In the genomic region with DNA sequence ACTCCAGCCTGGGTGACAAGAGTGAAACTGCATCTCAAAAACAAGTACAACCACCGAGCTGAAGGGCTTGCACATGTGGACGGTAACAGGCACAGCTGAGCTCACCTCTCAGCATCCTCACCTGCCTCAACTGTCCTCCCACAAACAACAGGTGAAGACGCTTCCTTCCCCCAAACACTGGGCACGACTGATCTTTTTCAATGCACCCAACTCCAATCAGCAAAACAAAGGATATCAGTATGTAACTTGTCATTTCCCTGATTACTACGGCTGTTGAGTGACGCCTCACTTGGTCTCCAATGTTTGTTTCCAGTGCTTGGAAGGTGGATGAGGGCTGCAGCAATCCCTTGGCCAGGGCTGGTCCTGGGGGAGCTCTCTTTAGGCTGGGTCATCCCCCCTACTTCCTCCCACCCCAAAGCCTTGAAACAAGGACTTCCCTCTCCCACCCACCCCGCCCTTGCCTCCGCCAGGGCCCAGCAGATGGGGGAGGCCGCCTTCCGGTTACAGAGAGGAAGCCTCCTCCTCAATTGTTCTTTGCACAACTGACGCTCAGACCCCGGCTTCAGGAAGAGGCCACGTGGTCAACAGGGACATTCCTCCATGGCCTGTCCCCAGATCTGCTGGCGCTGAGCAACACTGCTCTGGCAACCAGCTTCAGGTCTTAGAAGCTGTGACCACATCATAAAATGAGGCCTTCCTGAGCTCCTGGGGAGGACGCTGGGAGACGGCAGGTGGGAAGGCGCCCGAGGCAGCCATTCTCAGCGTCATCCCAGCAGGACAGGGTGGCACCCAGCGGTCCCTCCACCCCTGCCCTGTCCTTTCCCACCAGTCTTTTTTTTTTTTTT, we compare ENCODE assay signal across 10 cellular contexts. TPM values are rescaled to one million over a fixed set of nuclear protein-coding genes. Genes with fewer than 3 reads are reported as not detected.
DNase-seq lines count a peak whose midpoint lies in the region; ATAC-seq, FAIRE-seq and TF ChIP-seq lines count a peak whose summit lies in the region.
"Had no signal": no experiment of that assay in that cellular context is flagged by ENCODE, and none has a peak within 500 bp of the region (broad histone marks: within the 10 kb centered on the region; RNA-seq: fewer than 3 reads in every experiment).

No MANE protein-coding gene starts in this region.

- peaks cover 10% of the 10 kb centered on the region for H3K27me3 Mint-ChIP-seq in CD4-positive, CD25-positive, alpha-beta regulatory T cell
- no peaks in the 10 kb centered on the region for H3K27me3 Mint-ChIP-seq in central memory CD8-positive, alpha-beta T cell

- peak overlapping the region; percentile 90 for H3K27ac ChIP-seq in CD4-positive, CD25-positive, alpha-beta regulatory T cell (ENCODE audit: insufficient read depth, low read length, poor library complexity, severe bottlenecking)
- H3K27ac ChIP-seq in mucosa of rectum (ENCODE audit: low read depth in 2 of 2, low read length in 2 of 2) (peak overlapping the region; percentile 65 to 83), smooth muscle cell (ENCODE audit: low read depth) (no peak overlapping the region)
- H3K27ac ChIP-seq: VCaP had no signal

- H3K4me3 ChIP-seq in CD4-positive, CD25-positive, alpha-beta regulatory T cell (ENCODE audit: low read depth, low read length) = peak overlapping the region; percentile 96
- H3K4me3 ChIP-seq in mucosa of rectum (ENCODE audit: low read length in 2 of 2) (peak overlapping the region in 1 of 2 donors; percentile 53), smooth muscle cell (no peak overlapping the region)

- H3K4me2 ChIP-seq in smooth muscle cell = no peak overlapping the region

- H3K36me3 ChIP-seq in CD4-positive, CD25-positive, alpha-beta regulatory T cell (ENCODE audit: control insufficient read depth, insufficient read depth, low read length) = no peaks in the 10 kb centered on the region
- H3K36me3 ChIP-seq in mucosa of rectum (ENCODE audit: control insufficient read depth in 2 of 2, insufficient read depth in 2 of 2, low read length in 2 of 2) (no peaks in the 10 kb centered on the region), smooth muscle cell (ENCODE audit: low read depth) (no peaks in the 10 kb centered on the region)

- ATAC-seq in CD4-positive, CD25-positive, alpha-beta regulatory T cell (ENCODE audit: low read depth in 2 of 2) = peak in 1 of 2 donors; percentile 17
- peak; percentile 6 for ATAC-seq in central memory CD8-positive, alpha-beta T cell (replicated peaks; ENCODE audit: extremely low read depth, poor library complexity, severe bottlenecking)

- H3K4me1 Mint-ChIP-seq in CD4-positive, CD25-positive, alpha-beta regulatory T cell = peaks cover 10 to 67% (median 42%) of the 10 kb centered on the region in 4 donors
- peaks cover 64% of the 10 kb centered on the region for H3K4me1 Mint-ChIP-seq in central memory CD8-positive, alpha-beta T cell

- H3K27ac Mint-ChIP-seq in CD4-positive, CD25-positive, alpha-beta regulatory T cell = peak overlapping the region; percentile 98 to 100 (median 98)
- H3K27ac Mint-ChIP-seq in central memory CD8-positive, alpha-beta T cell (ENCODE audit: low read depth) = peak overlapping the region; percentile 97

- no peak overlapping the region for H2AFZ ChIP-seq in smooth muscle cell (ENCODE audit: low read depth)

- no peak for TF ChIP-seq CTCF in smooth muscle cell (IDR thresholded peaks at IDR 0.05; ENCODE audit: borderline replicate concordance, insufficient read depth, poor library complexity, severe bottlenecking)

- H3K27me3 ChIP-seq in CD4-positive, CD25-positive, alpha-beta regulatory T cell (ENCODE audit: control insufficient read depth, insufficient read depth, low read length) = no peaks in the 10 kb centered on the region
- H3K27me3 ChIP-seq in mucosa of rectum (ENCODE audit: control insufficient read depth in 2 of 2, insufficient read depth in 2 of 2, low read length in 2 of 2) (peaks cover 0 to 4% of the 10 kb centered on the region in 2 donors), smooth muscle cell (ENCODE audit: low read depth) (no peaks in the 10 kb centered on the region)

- DNase-seq in CD4-positive, CD25-positive, alpha-beta regulatory T cell = peak; percentile 42 to 82 (median 54)
- DNase-seq in NOMO-1 treated with dmso at 0.1 percent for 144 hours (lab: John Stamatoyannopoulos, UW; ENCODE audit: unreplicated experiment) = peak; percentile 49
- no peak for DNase-seq in central memory CD8-positive, alpha-beta T cell (ENCODE audit: low spot score in 2 of 2)
- no peak for DNase-seq in NCI-H187 (lab: John Stamatoyannopoulos, UW)
- no peak for DNase-seq in smooth muscle cell (lab: John Stamatoyannopoulos, UW; ENCODE audit: unreplicated experiment)
- no peak for DNase-seq in GM19239 (ENCODE audit: insufficient read length, low spot score)
- DNase-seq in RKO (ENCODE audit: low spot score) = no peak

- H3K9ac ChIP-seq in mucosa of rectum (ENCODE audit: low read depth in 1 of 2, low read length in 2 of 2) = peak overlapping the region in 1 of 2 donors; percentile 47
- no peak overlapping the region for H3K9ac ChIP-seq in smooth muscle cell (ENCODE audit: low read depth)

- peaks cover 39% of the 10 kb centered on the region for H3K36me3 Mint-ChIP-seq in CD4-positive, CD25-positive, alpha-beta regulatory T cell
- peaks cover 52% of the 10 kb centered on the region for H3K36me3 Mint-ChIP-seq in central memory CD8-positive, alpha-beta T cell (ENCODE audit: insufficient read depth)

- H3K4me3 Mint-ChIP-seq in CD4-positive, CD25-positive, alpha-beta regulatory T cell = peak overlapping the region; percentile 97 to 100 (median 100)
- peak overlapping the region; percentile 93 for H3K4me3 Mint-ChIP-seq in central memory CD8-positive, alpha-beta T cell

- H3K9me3 ChIP-seq in CD4-positive, CD25-positive, alpha-beta regulatory T cell (ENCODE audit: control insufficient read depth in 2 of 2, low read length in 2 of 2) = no peaks in the 10 kb centered on the region
- no peaks in the 10 kb centered on the region for H3K9me3 ChIP-seq in mucosa of rectum (ENCODE audit: control insufficient read depth in 2 of 2, low read length in 2 of 2)
- no peaks in the 10 kb centered on the region for H3K9me3 ChIP-seq in smooth muscle cell (replicated peaks; ENCODE audit: low read depth)

- peaks cover 10% of the 10 kb centered on the region for H4K20me1 ChIP-seq in smooth muscle cell (ENCODE audit: low read depth)

- peaks cover 77% of the 10 kb centered on the region for H3K4me1 ChIP-seq in CD4-positive, CD25-positive, alpha-beta regulatory T cell (ENCODE audit: control insufficient read depth, insufficient read depth, low read length, poor library complexity, severe bottlenecking)
- H3K4me1 ChIP-seq in mucosa of rectum (ENCODE audit: control insufficient read depth in 2 of 2, insufficient read depth in 2 of 2, low read length in 2 of 2) (peaks cover 4 to 6% of the 10 kb centered on the region in 2 donors), smooth muscle cell (ENCODE audit: low read depth) (peaks cover 13% of the 10 kb centered on the region)

- H3K9me3 Mint-ChIP-seq in CD4-positive, CD25-positive, alpha-beta regulatory T cell = peaks cover 0 to 2% (median 0%) of the 10 kb centered on the region in 7 donors
- H3K9me3 Mint-ChIP-seq in central memory CD8-positive, alpha-beta T cell = no peaks in the 10 kb centered on the region

- no peaks in the 10 kb centered on the region for H3F3A ChIP-seq in smooth muscle cell (ENCODE audit: low read depth)

- 72% methylated on average over 20 of the region's 20 CpGs for WGBS in smooth muscle cell (ENCODE audit: low lambda C conversion rate)

- FAIRE-seq in GM19239 (lab: Jason Lieb, UNC) = no peak
- FAIRE-seq: G401.6 had no signal

- peaks cover 13% of the 10 kb centered on the region for H3K79me2 ChIP-seq in smooth muscle cell (ENCODE audit: low read depth)

RNA-seq across cellular contexts. Expression of a gene that starts 5.9 kb away (rescaled TPM):
- total RNA-seq in CD4-positive, CD25-positive, alpha-beta regulatory T cell = 95.6 TPM
- polyA plus RNA-seq in CD4-positive, CD25-positive, alpha-beta regulatory T cell = 10 to 100 TPM; 16.6 to 23.0 (median 17.7) TPM
- total RNA-seq in smooth muscle cell = 3.6 and 5.5 TPM in 2 replicates
- 3.3 and 4.2 TPM in 2 replicates for polyA plus RNA-seq in smooth muscle cell

RNA-seq across cellular contexts. Expression of a gene that starts 19.1 kb away (rescaled TPM):
- not detected for total RNA-seq in CD4-positive, CD25-positive, alpha-beta regulatory T cell
- not detected for polyA plus RNA-seq in CD4-positive, CD25-positive, alpha-beta regulatory T cell
- total RNA-seq in smooth muscle cell = 0.94 and 4.2 TPM in 2 replicates
- 0.70 and 3.3 TPM in 2 replicates for polyA plus RNA-seq in smooth muscle cell

Comparison
In these comparisons a context has a peak if more than half of its experiments do, and no peak if none do; other contexts are left out.
1. DNase-seq: peak in CD4-positive, CD25-positive, alpha-beta regulatory T cell (3 of 3) and NOMO-1 treated with dmso at 0.1 percent for 144 hours (single experiment); none in central memory CD8-positive, alpha-beta T cell (0 of 2), NCI-H187 (0 of 2), smooth muscle cell (single experiment), GM19239 (single experiment) and RKO (single experiment).
2. RNA of a gene that starts 5.9 kb away (total RNA-seq): 95.6 TPM in CD4-positive, CD25-positive, alpha-beta regulatory T cell (single experiment); 3.6 to 5.5 TPM in smooth muscle cell; every median in the first group is over 10 times any median in the second.